In genomic region chr16:50802958-50803357, GRCh38 we compare ENCODE assay signal across 15 cellular contexts.
DNase-seq lines count a peak whose midpoint lies in the region; ATAC-seq and TF ChIP-seq lines count a peak whose summit lies in the region.
"Had no signal": no experiment of that assay in that cellular context is flagged by ENCODE, and none has a peak within 500 bp of the region (broad histone marks: within the 10 kb centered on the region; RNA-seq: fewer than 3 reads in every experiment).

No MANE protein-coding gene starts in this region.

- H4K91ac ChIP-seq in IMR-90 (ENCODE audit: insufficient read depth, low read depth, low read length) (no peak overlapping the region; the same call in 1 of the 2 replicates), neuronal stem cell (ENCODE audit: low read depth, low read length, poor library complexity) (no peak overlapping the region)

- H3K36me3 ChIP-seq in IMR-90 (ENCODE audit: control insufficient read depth, insufficient read depth, low read length) (peaks cover 3% of the 10 kb centered on the region; the same call in 1 of the 2 replicates), adrenal gland (replicated peaks in 1 of 2) (peaks cover 0 to 6% of the 10 kb centered on the region in 2 donors), neuronal stem cell (replicated peaks in 1 of 2; ENCODE audit: control insufficient read depth in 2 of 2, insufficient read depth in 2 of 2, low read length in 2 of 2) (no peaks in the 10 kb centered on the region)

- no peak overlapping the region for H2AK9ac ChIP-seq in IMR-90 (replicated peaks; ENCODE audit: low read depth, low read length, poor library complexity)

- H2BK5ac ChIP-seq in IMR-90 (ENCODE audit: low read depth, low read length, poor library complexity, severe bottlenecking): no peak overlapping the region
- no peak overlapping the region for H2BK5ac ChIP-seq in neuronal stem cell (ENCODE audit: low read length)

- 62% methylated on average over 5 of the region's 8 CpGs; no CpG with 5 or more reads in 1 of the 2 experiments for WGBS in IMR-90 (ENCODE audit: extremely low coverage in 2 of 2, insufficient read length in 1 of 2), 2 experiments
- 78 to 90% (median 87%) methylated on average over 8 of the region's 8 CpGs for WGBS in adrenal gland, 4 donors
- WGBS in neuronal stem cell (ENCODE audit: extremely low coverage in 2 of 2, insufficient read length in 2 of 2, insufficient replicate concordance in 1 of 2), 2 donors: no CpG with 5 or more reads among the region's 8 CpGs

- H3K9me3 ChIP-seq in CD4-positive, alpha-beta T cell (ENCODE audit: control insufficient read depth, low read length): no peaks in the 10 kb centered on the region
- H3K9me3 ChIP-seq in IMR-90 (ENCODE audit: control insufficient read depth, insufficient read depth, low read length) (no peaks in the 10 kb centered on the region), adrenal gland (replicated peaks in 1 of 3) (no peaks in the 10 kb centered on the region), neuronal stem cell (replicated peaks in 1 of 2; ENCODE audit: control insufficient read depth in 2 of 2, insufficient read depth in 1 of 2, low read depth in 1 of 2, low read length in 2 of 2) (peaks cover 0 to 7% of the 10 kb centered on the region in 2 donors)
- H3K9me3 ChIP-seq: BLaER1 treated with 17β-estradiol and CSF1 and Interleukin-3, amounts not matched to agents 10 nM and 100 nM had no signal

- no peak overlapping the region for H3K14ac ChIP-seq in IMR-90 (replicated peaks; ENCODE audit: low read depth, low read length)
- no peak overlapping the region for H3K14ac ChIP-seq in neuronal stem cell (ENCODE audit: low read length)

- no peaks in the 10 kb centered on the region for H3K27me3 Mint-ChIP-seq in activated CD8-positive, alpha-beta T cell treated with anti-CD3 and anti-CD28 coated beads for 36 hours
- H3K27me3 Mint-ChIP-seq in activated CD8-positive, alpha-beta T cell treated with anti-CD3 and anti-CD28 coated beads, Interleukin-2, amount 10 ng/mL, durations not matched to agents 7 days and 5 days (ENCODE audit: low read depth): no peaks in the 10 kb centered on the region
- H3K27me3 Mint-ChIP-seq in CD4-positive, alpha-beta T cell: no peaks in the 10 kb centered on the region

- H2BK20ac ChIP-seq in IMR-90 (ENCODE audit: low read depth, low read length): no peak overlapping the region

- TF ChIP-seq CTCF in activated CD8-positive, alpha-beta T cell treated with anti-CD3 and anti-CD28 coated beads for 36 hours (IDR thresholded peaks at IDR 0.05): no peak
- TF ChIP-seq CTCF in CD4-positive, alpha-beta T cell (IDR thresholded peaks at IDR 0.05): no peak
- TF ChIP-seq CTCF in IMR-90 (conservative IDR thresholded peaks at IDR 0.05; ENCODE audit: low read depth, low read length) (no peak), dorsolateral prefrontal cortex (IDR thresholded peaks at IDR 0.05 in 54 of 56, conservative IDR thresholded peaks at IDR 0.05 in 2 of 56; ENCODE audit: low read depth in 1 of 56, partially characterized antibody in 56 of 56) (no peak), adrenal gland (IDR thresholded peaks at IDR 0.05) (no peak)

- H3K79me1 ChIP-seq in IMR-90 (ENCODE audit: low read depth in 1 of 2, low read length in 2 of 2) (no peaks in the 10 kb centered on the region), neuronal stem cell (ENCODE audit: low read depth, low read length) (no peaks in the 10 kb centered on the region)

- no peak overlapping the region; the same call in 1 of the 2 replicates for H3K18ac ChIP-seq in IMR-90 (ENCODE audit: low read depth, low read length)
- no peak overlapping the region for H3K18ac ChIP-seq in neuronal stem cell (ENCODE audit: low read length)

- no peaks in the 10 kb centered on the region for H3K9me1 ChIP-seq in IMR-90 (ENCODE audit: insufficient read depth, low read length)

- no peak for DNase-seq in activated CD8-positive, alpha-beta T cell treated with anti-CD3 and anti-CD28 coated beads for 36 hours
- DNase-seq in activated CD8-positive, alpha-beta T cell treated with anti-CD3 and anti-CD28 coated beads, Interleukin-2, amount 10 ng/mL, durations not matched to agents 7 days and 5 days: no peak
- DNase-seq in CD4-positive, alpha-beta T cell: no peak
- DNase-seq in IMR-90 (no peak), dorsolateral prefrontal cortex (no peak), adrenal gland (no peak), neuronal stem cell (ENCODE audit: low spot score) (no peak)
- DNase-seq: DMS79 treated with DMSO at 0.1 percent for 48 hours; NCI-H1436 treated with DMSO at 0.1 percent for 48 hours; NCI-H2029 treated with DMSO at 0.1 percent for 48 hours; NCI-H748 treated with DMSO at 0.1 percent for 48 hours; NK-92 treated with Interleukin-12 subunit alpha and Interleukin-12 subunit beta, amount 100 ng/mL, for 24 hours had no signal

- POLR2A ChIA-PET in activated CD8-positive, alpha-beta T cell treated with anti-CD3 and anti-CD28 coated beads for 36 hours (lab: Charles Lee): interaction anchor here (1.6 kb wide), 1 partner anchor 122 kb away, joined by 4 read pairs; the partner anchor contains the start of gene SNX20
- POLR2A ChIA-PET in activated CD8-positive, alpha-beta T cell treated with anti-CD3 and anti-CD28 coated beads, Interleukin-2, amount 10 ng/mL, durations not matched to agents 7 days and 5 days (lab: Charles Lee): interaction anchor here (0.7 to 1.8 kb wide), 2 partner anchors 15 to 26 kb away, joined by 3 to 4 read pairs; no protein-coding TSS in a partner anchor
- POLR2A ChIA-PET in CD4-positive, alpha-beta T cell (lab: Charles Lee): interaction anchor here (1.0 kb wide), 1 partner anchor 58 kb away, joined by 3 read pairs; no protein-coding TSS in a partner anchor
- POLR2A ChIA-PET in IMR-90 (lab: Charles Lee; ENCODE audit: unreplicated experiment): no interaction called here

- no peaks in the 10 kb centered on the region for H3K27me3 ChIP-seq in CD4-positive, alpha-beta T cell (ENCODE audit: control insufficient read depth, insufficient read depth, low read length)
- no peaks in the 10 kb centered on the region for H3K27me3 ChIP-seq in IMR-90 (ENCODE audit: control insufficient read depth, insufficient read depth, low read length)
- no peaks in the 10 kb centered on the region for H3K27me3 ChIP-seq in dorsolateral prefrontal cortex
- no peaks in the 10 kb centered on the region for H3K27me3 ChIP-seq in adrenal gland
- no peaks in the 10 kb centered on the region for H3K27me3 ChIP-seq in neuronal stem cell (ENCODE audit: control insufficient read depth in 3 of 3, insufficient read depth in 3 of 3, low read depth in 1 of 3, low read length in 3 of 3)

- in situ Hi-C loops in IMR-90 (cut with MboI; ENCODE audit: low sequenced_read_pairs): loop anchor here (10.0 to 25.0 kb wide), 3 partner anchors 118 to 1184 kb away; partner anchors contain the start of gene SNX20

- dilution Hi-C loops in IMR-90 (cut with HindIII; ENCODE audit: low sequenced_read_pairs, unreplicated experiment): no loop called here

- H3K9ac ChIP-seq in IMR-90 (ENCODE audit: low read depth, low read length) (no peak overlapping the region), neuronal stem cell (ENCODE audit: low read depth, low read length, poor library complexity) (no peak overlapping the region)
- H3K9ac ChIP-seq: BLaER1 treated with 17β-estradiol and CSF1 and Interleukin-3, amounts not matched to agents 10 nM and 100 nM had no signal

- no peak overlapping the region for H3K27ac ChIP-seq in CD4-positive, alpha-beta T cell (ENCODE audit: low read depth, low read length)
- H3K27ac ChIP-seq in IMR-90 (ENCODE audit: insufficient read depth, low read length): no peak overlapping the region
- peak overlapping the region in 31 of 59 donors; percentile 0 to 94 (median 37) for H3K27ac ChIP-seq in dorsolateral prefrontal cortex
- H3K27ac ChIP-seq in adrenal gland: no peak overlapping the region
- no peak overlapping the region for H3K27ac ChIP-seq in neuronal stem cell (replicated peaks; ENCODE audit: low read length)
- H3K27ac ChIP-seq: BLaER1 treated with 17β-estradiol and CSF1 and Interleukin-3, amounts not matched to agents 10 nM and 100 nM had no signal

- CTCF ChIA-PET in activated CD8-positive, alpha-beta T cell treated with anti-CD3 and anti-CD28 coated beads for 36 hours (lab: Charles Lee): interaction anchor here (1.0 to 7.0 kb wide), 3 partner anchors 16 to 419 kb away, joined by 3 to 275 read pairs (median 60); no protein-coding TSS in a partner anchor
- CTCF ChIA-PET in activated CD8-positive, alpha-beta T cell treated with anti-CD3 and anti-CD28 coated beads, Interleukin-2, amount 10 ng/mL, durations not matched to agents 7 days and 5 days (lab: Charles Lee): interaction anchor here (0.8 to 10.2 kb wide), 5 partner anchors 25 to 778 kb away, joined by 3 to 221 read pairs (median 3); partner anchors contain the start of gene CNEP1R1
- CTCF ChIA-PET in CD4-positive, alpha-beta T cell (lab: Charles Lee): no interaction called here
- CTCF ChIA-PET in IMR-90 (lab: Yijun Ruan, JAX): interaction anchor here (0.5 to 1.0 kb wide), 2 partner anchors 8 to 243 kb away, joined by 3 to 4 read pairs; no protein-coding TSS in a partner anchor

- H3K23ac ChIP-seq in IMR-90 (ENCODE audit: low read depth, low read length): no peak overlapping the region; the same call in 1 of the 2 replicates
- no peak overlapping the region for H3K23ac ChIP-seq in neuronal stem cell (ENCODE audit: low read depth, low read length, poor library complexity)

- H4K5ac ChIP-seq in IMR-90 (ENCODE audit: low read depth, low read length): no peak overlapping the region

- intact Hi-C loops in activated CD8-positive, alpha-beta T cell treated with anti-CD3 and anti-CD28 coated beads for 36 hours (cut with micrococcal nuclease): no loop called here
- intact Hi-C loops in CD4-positive, alpha-beta T cell (cut with DNase I, micrococcal nuclease): loop anchor here in 1 of 2 experiments (10.0 kb wide), 1 partner anchor 948 kb away; the partner anchor contains the start of gene ZNF423
- intact Hi-C loops in IMR-90 (cut with micrococcal nuclease): no loop called here
- intact Hi-C loops in dorsolateral prefrontal cortex (cut with DNase I): loop anchor here (10.0 kb wide), 2 partner anchors 258 to 428 kb away; partner anchors contain the start of gene NKD1 (in 1 of the 2)
- intact Hi-C loops in adrenal gland (cut with DNase I): loop anchor here (10.0 kb wide), 2 partner anchors 108 to 778 kb away; partner anchors contain the start of genes CNEP1R1 (in 1 of the 2) and NOD2 (in 1 of the 2)

- H3K4ac ChIP-seq in IMR-90 (ENCODE audit: low read depth, low read length) (no peak overlapping the region), neuronal stem cell (ENCODE audit: low read length) (no peak overlapping the region)

- H2BK120ac ChIP-seq in IMR-90 (ENCODE audit: low read depth, low read length) (peak overlapping the region; percentile 22), neuronal stem cell (ENCODE audit: low read depth, low read length) (no peak overlapping the region)

- peak overlapping the region; percentile 42 for H3K27ac Mint-ChIP-seq in activated CD8-positive, alpha-beta T cell treated with anti-CD3 and anti-CD28 coated beads for 36 hours
- no peak overlapping the region for H3K27ac Mint-ChIP-seq in activated CD8-positive, alpha-beta T cell treated with anti-CD3 and anti-CD28 coated beads, Interleukin-2, amount 10 ng/mL, durations not matched to agents 7 days and 5 days
- peak overlapping the region; percentile 71 for H3K27ac Mint-ChIP-seq in CD4-positive, alpha-beta T cell

- H4K20me1 ChIP-seq in IMR-90 (ENCODE audit: insufficient read depth, low read length): no peaks in the 10 kb centered on the region

- no peak overlapping the region for H3K4me3 Mint-ChIP-seq in activated CD8-positive, alpha-beta T cell treated with anti-CD3 and anti-CD28 coated beads for 36 hours
- H3K4me3 Mint-ChIP-seq in activated CD8-positive, alpha-beta T cell treated with anti-CD3 and anti-CD28 coated beads, Interleukin-2, amount 10 ng/mL, durations not matched to agents 7 days and 5 days: no peak overlapping the region
- H3K4me3 Mint-ChIP-seq in CD4-positive, alpha-beta T cell: no peak overlapping the region

- H2AFZ ChIP-seq in IMR-90 (replicated peaks; ENCODE audit: low read length, poor library complexity) (peak overlapping the region; percentile 9), neuronal stem cell (ENCODE audit: low read length) (no peak overlapping the region)

- TF ChIP-seq RAD21 in IMR-90 (IDR thresholded peaks at IDR 0.05; ENCODE audit: low read length): no peak

- H2BK15ac ChIP-seq in IMR-90 (ENCODE audit: low read depth, low read length): 0 out of 3 replicates have a peak overlapping the region, but pooled peaks have one; percentile 62
- no peak overlapping the region for H2BK15ac ChIP-seq in neuronal stem cell (ENCODE audit: low read length)

- no TSS peak for BruUV-seq in IMR-90 (replicated peaks; lab: Mats Ljungman, UMichigan)

- peaks cover 8% of the 10 kb centered on the region for H3K36me3 Mint-ChIP-seq in activated CD8-positive, alpha-beta T cell treated with anti-CD3 and anti-CD28 coated beads for 36 hours (ENCODE audit: low read depth)
- H3K36me3 Mint-ChIP-seq in activated CD8-positive, alpha-beta T cell treated with anti-CD3 and anti-CD28 coated beads, Interleukin-2, amount 10 ng/mL, durations not matched to agents 7 days and 5 days (ENCODE audit: low read depth): peaks cover 17% of the 10 kb centered on the region
- peaks cover 30% of the 10 kb centered on the region for H3K36me3 Mint-ChIP-seq in CD4-positive, alpha-beta T cell (ENCODE audit: low read depth)

- H3K9me3 Mint-ChIP-seq in activated CD8-positive, alpha-beta T cell treated with anti-CD3 and anti-CD28 coated beads for 36 hours: no peaks in the 10 kb centered on the region
- no peaks in the 10 kb centered on the region for H3K9me3 Mint-ChIP-seq in activated CD8-positive, alpha-beta T cell treated with anti-CD3 and anti-CD28 coated beads, Interleukin-2, amount 10 ng/mL, durations not matched to agents 7 days and 5 days (ENCODE audit: insufficient read depth)
- H3K9me3 Mint-ChIP-seq in CD4-positive, alpha-beta T cell: no peaks in the 10 kb centered on the region

- ATAC-seq in activated CD8-positive, alpha-beta T cell treated with anti-CD3 and anti-CD28 coated beads for 36 hours: no peak
- no peak for ATAC-seq in activated CD8-positive, alpha-beta T cell treated with anti-CD3 and anti-CD28 coated beads, Interleukin-2, amount 10 ng/mL, durations not matched to agents 7 days and 5 days
- ATAC-seq in CD4-positive, alpha-beta T cell (ENCODE audit: poor library complexity): no peak
- no peak for ATAC-seq in IMR-90 (ENCODE audit: low read depth)
- no peak for ATAC-seq in GM18868 (IDR thresholded peaks at IDR 0.05; ENCODE audit: unreplicated experiment)
- ATAC-seq: Right ventricle myocardium inferior had no signal

- no peak overlapping the region for H3K4me3 ChIP-seq in IMR-90 (ENCODE audit: insufficient read depth, low read depth, low read length)
- H3K4me3 ChIP-seq in dorsolateral prefrontal cortex: no peak overlapping the region
- no peak overlapping the region for H3K4me3 ChIP-seq in adrenal gland
- no peak overlapping the region for H3K4me3 ChIP-seq in neuronal stem cell (ENCODE audit: low read length in 2 of 2)
- H3K4me3 ChIP-seq: BLaER1 treated with 17β-estradiol and CSF1 and Interleukin-3, amounts not matched to agents 10 nM and 100 nM had no signal

- TF ChIP-seq POLR2A in IMR-90 (IDR thresholded peaks at IDR 0.05; ENCODE audit: low read depth, low read length) (no peak), adrenal gland (IDR thresholded peaks at IDR 0.05) (no peak)

- peak overlapping the region in 1 of 2 experiments; percentile 9; a peak in 2 of 4 replicates for H4K8ac ChIP-seq in IMR-90 (ENCODE audit: low read depth in 2 of 2, low read length in 2 of 2)
- no peak overlapping the region for H4K8ac ChIP-seq in neuronal stem cell (ENCODE audit: low read depth, low read length)

- H3K4me2 ChIP-seq in IMR-90 (ENCODE audit: low read depth, low read length) (no peak overlapping the region), neuronal stem cell (ENCODE audit: insufficient read depth, low read length, poor library complexity, severe bottlenecking) (no peak overlapping the region)
- H3K4me2 ChIP-seq: BLaER1 treated with 17β-estradiol and CSF1 and Interleukin-3, amounts not matched to agents 10 nM and 100 nM had no signal

- H2AK5ac ChIP-seq in IMR-90 (ENCODE audit: low read depth, low read length) (no peak overlapping the region), neuronal stem cell (ENCODE audit: low read depth, low read length) (no peak overlapping the region)

- H2BK12ac ChIP-seq in neuronal stem cell (ENCODE audit: low read length): no peak overlapping the region

- peaks cover 14% of the 10 kb centered on the region for H3K4me1 Mint-ChIP-seq in activated CD8-positive, alpha-beta T cell treated with anti-CD3 and anti-CD28 coated beads for 36 hours (ENCODE audit: low read depth)
- peaks cover 12% of the 10 kb centered on the region for H3K4me1 Mint-ChIP-seq in activated CD8-positive, alpha-beta T cell treated with anti-CD3 and anti-CD28 coated beads, Interleukin-2, amount 10 ng/mL, durations not matched to agents 7 days and 5 days (ENCODE audit: low read depth)
- H3K4me1 Mint-ChIP-seq in CD4-positive, alpha-beta T cell (ENCODE audit: low read depth): peaks cover 24% of the 10 kb centered on the region

- H3K4me1 ChIP-seq in IMR-90 (ENCODE audit: control insufficient read depth, insufficient read depth, low read length) (peaks cover 4% of the 10 kb centered on the region), adrenal gland (replicated peaks in 1 of 2) (peaks cover 0 to 4% of the 10 kb centered on the region in 2 donors), neuronal stem cell (ENCODE audit: control insufficient read depth in 2 of 2, insufficient read depth in 1 of 2, low read depth in 1 of 2, low read length in 2 of 2) (peaks cover 7 to 14% of the 10 kb centered on the region in 2 donors)

- H3K56ac ChIP-seq in IMR-90 (ENCODE audit: extremely low read depth, insufficient read depth, low read length): no peak overlapping the region

Comparison
In these comparisons a context has a peak if more than half of its experiments do, and no peak if none do; other contexts are left out.
1. H3K27ac ChIP-seq: peak in dorsolateral prefrontal cortex (31 of 59); none in CD4-positive, alpha-beta T cell (single experiment), IMR-90 (single experiment), adrenal gland (0 of 5) and neuronal stem cell (single experiment).
2. intact Hi-C loops: an anchor here in dorsolateral prefrontal cortex (10.0 kb wide) and adrenal gland (10.0 kb wide); none called in activated CD8-positive, alpha-beta T cell treated with anti-CD3 and anti-CD28 coated beads for 36 hours and IMR-90.